Comparison of ENCODE assay signal across 8 cellular contexts in genomic region chr21:46228345-46229051, GRCh38. TPM values are rescaled to one million over a fixed set of nuclear protein-coding genes. Genes with fewer than 3 reads are reported as not detected.
A peak's percentile ranks its signal among the peaks of the same experiment; 100 is the strongest.
DNase-seq lines count a peak whose midpoint lies in the region; ATAC-seq and TF ChIP-seq lines count a peak whose summit lies in the region.

Gene LSS (minus strand): TSS chr21:46228774. CDS start chr21:46228745, 29 bp downstream.

- no peak for TF ChIP-seq CTCF in GM10248 (IDR thresholded peaks at IDR 0.05; ENCODE audit: control extremely low read depth, extremely low read depth, low read depth, missing control alignments)
- no peak for TF ChIP-seq CTCF in omental fat pad (IDR thresholded peaks at IDR 0.05)

- peaks cover 49% of the 10 kb centered on the region for H3K4me1 Mint-ChIP-seq in activated naive CD8-positive, alpha-beta T cell (ENCODE audit: low read depth)

- H3K27ac ChIP-seq in temporal lobe (ENCODE audit: low read depth, low read length) = peak within 1 kb of the TSS; percentile 89

- peak; percentile 90 for ATAC-seq in HG02642 (IDR thresholded peaks at IDR 0.05; ENCODE audit: poor library complexity, unreplicated experiment)
- ATAC-seq in omental fat pad (ENCODE audit: low FRiP score) = peak; percentile 91

- DNase-seq in GM10248 (ENCODE audit: extremely low spot score) (peak; percentile 98), NCI-H1105 treated with DMSO at 0.1 percent for 48 hours (lab: John Stamatoyannopoulos, UW) (peak; percentile 96), SKM-1 treated with dmso at 0.1 percent for 144 hours (lab: John Stamatoyannopoulos, UW; ENCODE audit: unreplicated experiment) (peak; percentile 71), glomerular visceral epithelial cell (ENCODE audit: extremely low spot score) (peak; percentile 99), omental fat pad (ENCODE audit: low spot score) (peak; percentile 86)

- CTCF ChIA-PET in GM10248 (lab: Yijun Ruan, JAX) = interaction anchor here (1.2 to 3.2 kb wide), 3 partner anchors 13 to 86 kb away, joined by 4 to 21 read pairs (median 4); no protein-coding TSS in a partner anchor

- H3K4me3 Mint-ChIP-seq in activated naive CD8-positive, alpha-beta T cell = peak within 1 kb of the TSS; percentile 92

- H3K9me3 Mint-ChIP-seq in activated naive CD8-positive, alpha-beta T cell (ENCODE audit: low read depth) = peaks cover 5% of the 10 kb centered on the region

- no peaks in the 10 kb centered on the region for H3K27me3 Mint-ChIP-seq in activated naive CD8-positive, alpha-beta T cell

- peak within 1 kb of the TSS; percentile 98 for H3K27ac Mint-ChIP-seq in activated naive CD8-positive, alpha-beta T cell

- peaks cover 12% of the 10 kb centered on the region for H3K36me3 Mint-ChIP-seq in activated naive CD8-positive, alpha-beta T cell

- POLR2A ChIA-PET in GM10248 (lab: Yijun Ruan, JAX) = interaction anchor here (1.0 to 1.3 kb wide), 2 partner anchors 8 to 13 kb away, joined by 3 read pairs; no protein-coding TSS in a partner anchor

RNA-seq across cellular contexts. Expression of gene LSS, which starts in this region (rescaled TPM):
- total RNA-seq in omental fat pad (100 to 1,000 TPM in 2 of 4 donors, 10 to 100 TPM in 2; 94.8 to 122 (median 108) TPM), temporal lobe (41.1 TPM)

Comparison
In these comparisons a context has a peak if more than half of its experiments do, and no peak if none do; other contexts are left out.
1. Peak in every context shown above with its lines: DNase-seq, ATAC-seq and H3K27ac ChIP-seq.